Comparison of ENCODE assay signal across 9 cellular contexts in the genomic region with DNA sequence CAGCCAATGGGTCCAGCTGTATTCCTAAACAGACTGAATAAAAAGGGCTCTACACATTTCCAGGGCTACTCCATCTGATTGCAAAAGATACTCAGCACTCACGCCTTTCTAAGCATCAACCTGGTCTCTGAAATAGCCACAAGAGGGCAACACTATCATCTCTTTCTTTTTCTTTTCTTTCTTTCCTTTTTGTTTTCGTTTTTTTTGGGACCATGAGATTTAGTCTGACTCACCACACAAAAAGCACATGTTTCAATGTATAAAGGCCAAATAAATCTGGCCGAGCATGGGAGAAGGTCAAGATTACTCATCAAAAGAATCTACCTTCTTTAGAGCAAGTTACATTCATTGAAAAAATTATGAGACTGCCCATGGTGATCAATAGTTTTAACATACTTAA.
A peak's percentile ranks its signal among the peaks of the same experiment; 100 is the strongest.
DNase-seq lines count a peak whose midpoint lies in the region; ATAC-seq and TF ChIP-seq lines count a peak whose summit lies in the region.
"Had no signal": no experiment of that assay in that cellular context is flagged by ENCODE, and none has a peak within 500 bp of the region (broad histone marks: within the 10 kb centered on the region; RNA-seq: fewer than 3 reads in every experiment).

No MANE protein-coding gene starts in this region.

- H3K27ac ChIP-seq in left lung: no peak overlapping the region
- no peak overlapping the region for H3K27ac ChIP-seq in Peyer's patch

- H3K27me3 Mint-ChIP-seq in activated naive CD4-positive, alpha-beta T cell treated with anti-CD3 and anti-CD28 coated beads, Interleukin-2, amount 10 ng/mL, durations not matched to agents 7 days and 5 days: no peaks in the 10 kb centered on the region
- H3K27me3 Mint-ChIP-seq: activated naive CD8-positive, alpha-beta T cell treated with anti-CD3 and anti-CD28 coated beads, Interleukin-2, amount 10 ng/mL, durations not matched to agents 7 days and 5 days had no signal

- H3K4me1 ChIP-seq in BE2C: peaks cover 48% of the 10 kb centered on the region
- no peaks in the 10 kb centered on the region for H3K4me1 ChIP-seq in left lung
- no peaks in the 10 kb centered on the region for H3K4me1 ChIP-seq in Peyer's patch

- no peaks in the 10 kb centered on the region for H3K9me3 Mint-ChIP-seq in activated naive CD4-positive, alpha-beta T cell treated with anti-CD3 and anti-CD28 coated beads, Interleukin-2, amount 10 ng/mL, durations not matched to agents 7 days and 5 days
- H3K9me3 Mint-ChIP-seq: activated naive CD8-positive, alpha-beta T cell treated with anti-CD3 and anti-CD28 coated beads, Interleukin-2, amount 10 ng/mL, durations not matched to agents 7 days and 5 days had no signal

- H3K36me3 Mint-ChIP-seq in activated naive CD4-positive, alpha-beta T cell treated with anti-CD3 and anti-CD28 coated beads, Interleukin-2, amount 10 ng/mL, durations not matched to agents 7 days and 5 days: no peaks in the 10 kb centered on the region
- H3K36me3 Mint-ChIP-seq: activated naive CD8-positive, alpha-beta T cell treated with anti-CD3 and anti-CD28 coated beads, Interleukin-2, amount 10 ng/mL, durations not matched to agents 7 days and 5 days had no signal

- no peaks in the 10 kb centered on the region for H3K4me1 Mint-ChIP-seq in activated naive CD4-positive, alpha-beta T cell treated with anti-CD3 and anti-CD28 coated beads, Interleukin-2, amount 10 ng/mL, durations not matched to agents 7 days and 5 days
- H3K4me1 Mint-ChIP-seq: activated naive CD8-positive, alpha-beta T cell treated with anti-CD3 and anti-CD28 coated beads, Interleukin-2, amount 10 ng/mL, durations not matched to agents 7 days and 5 days had no signal

- intact Hi-C loops in left lung (cut with DNase I): no loop called here

- ATAC-seq in left lung (peak; percentile 76), GM18519 (IDR thresholded peaks at IDR 0.05; ENCODE audit: low FRiP score, unreplicated experiment) (no peak)

- CTCF ChIA-PET in activated naive CD4-positive, alpha-beta T cell treated with anti-CD3 and anti-CD28 coated beads, Interleukin-2, amount 10 ng/mL, durations not matched to agents 7 days and 5 days (lab: Charles Lee): no interaction called here

- H3K27me3 ChIP-seq in BE2C (no peaks in the 10 kb centered on the region), MG63 (no peaks in the 10 kb centered on the region), left lung (no peaks in the 10 kb centered on the region), Peyer's patch (no peaks in the 10 kb centered on the region)

- no peak overlapping the region for H3K4me3 Mint-ChIP-seq in activated naive CD4-positive, alpha-beta T cell treated with anti-CD3 and anti-CD28 coated beads, Interleukin-2, amount 10 ng/mL, durations not matched to agents 7 days and 5 days
- H3K4me3 Mint-ChIP-seq: activated naive CD8-positive, alpha-beta T cell treated with anti-CD3 and anti-CD28 coated beads, Interleukin-2, amount 10 ng/mL, durations not matched to agents 7 days and 5 days had no signal

- H3K27ac Mint-ChIP-seq in activated naive CD4-positive, alpha-beta T cell treated with anti-CD3 and anti-CD28 coated beads, Interleukin-2, amount 10 ng/mL, durations not matched to agents 7 days and 5 days: no peak overlapping the region
- H3K27ac Mint-ChIP-seq: activated naive CD8-positive, alpha-beta T cell treated with anti-CD3 and anti-CD28 coated beads, Interleukin-2, amount 10 ng/mL, durations not matched to agents 7 days and 5 days had no signal

- H3K4me3 ChIP-seq in BE2C (ENCODE audit: low read depth, low read length) (peak overlapping the region; percentile 23), MG63 (no peak overlapping the region), left lung (no peak overlapping the region), Peyer's patch (no peak overlapping the region)

- H3K36me3 ChIP-seq in BE2C (no peaks in the 10 kb centered on the region), MG63 (no peaks in the 10 kb centered on the region), left lung (no peaks in the 10 kb centered on the region), Peyer's patch (no peaks in the 10 kb centered on the region)

- H3K9me3 ChIP-seq in BE2C (no peaks in the 10 kb centered on the region), MG63 (no peaks in the 10 kb centered on the region), left lung (no peaks in the 10 kb centered on the region), Peyer's patch (no peaks in the 10 kb centered on the region)

- DNase-seq in BE2C (peak; percentile 39), MG63 (peak; percentile 5), amniotic epithelial cell (ENCODE audit: low read depth) (peak; percentile 87), left lung (no peak), NCI-H146 treated with DMSO at 0.1 percent for 48 hours (lab: John Stamatoyannopoulos, UW; ENCODE audit: unreplicated experiment) (no peak), Peyer's patch (no peak)
- no peak for DNase-seq in activated naive CD4-positive, alpha-beta T cell treated with anti-CD3 and anti-CD28 coated beads, Interleukin-2, amount 10 ng/mL, durations not matched to agents 7 days and 5 days
- DNase-seq: activated naive CD8-positive, alpha-beta T cell treated with anti-CD3 and anti-CD28 coated beads, Interleukin-2, amount 10 ng/mL, durations not matched to agents 7 days and 5 days had no signal

- no peak for TF ChIP-seq POLR2A in Peyer's patch (IDR thresholded peaks at IDR 0.05)

- TF ChIP-seq CTCF in BE2C (IDR thresholded peaks at IDR 0.05; ENCODE audit: low read depth, low read length) (peak; percentile 83), left lung (IDR thresholded peaks at IDR 0.05) (peak; percentile 22 to 37), Peyer's patch (IDR thresholded peaks at IDR 0.05) (peak in 1 of 6 experiments; percentile 20)

Comparison
In these comparisons a context has a peak if more than half of its experiments do, and no peak if none do; other contexts are left out.
1. DNase-seq: peak in BE2C (single experiment), MG63 (single experiment) and amniotic epithelial cell (single experiment); none in left lung (0 of 2), NCI-H146 treated with DMSO at 0.1 percent for 48 hours (single experiment), Peyer's patch (0 of 3) and activated naive CD4-positive, alpha-beta T cell treated with anti-CD3 and anti-CD28 coated beads, Interleukin-2, amount 10 ng/mL, durations not matched to agents 7 days and 5 days (single experiment).